ENCODE assay signal across 12 cellular contexts in the genomic region with DNA sequence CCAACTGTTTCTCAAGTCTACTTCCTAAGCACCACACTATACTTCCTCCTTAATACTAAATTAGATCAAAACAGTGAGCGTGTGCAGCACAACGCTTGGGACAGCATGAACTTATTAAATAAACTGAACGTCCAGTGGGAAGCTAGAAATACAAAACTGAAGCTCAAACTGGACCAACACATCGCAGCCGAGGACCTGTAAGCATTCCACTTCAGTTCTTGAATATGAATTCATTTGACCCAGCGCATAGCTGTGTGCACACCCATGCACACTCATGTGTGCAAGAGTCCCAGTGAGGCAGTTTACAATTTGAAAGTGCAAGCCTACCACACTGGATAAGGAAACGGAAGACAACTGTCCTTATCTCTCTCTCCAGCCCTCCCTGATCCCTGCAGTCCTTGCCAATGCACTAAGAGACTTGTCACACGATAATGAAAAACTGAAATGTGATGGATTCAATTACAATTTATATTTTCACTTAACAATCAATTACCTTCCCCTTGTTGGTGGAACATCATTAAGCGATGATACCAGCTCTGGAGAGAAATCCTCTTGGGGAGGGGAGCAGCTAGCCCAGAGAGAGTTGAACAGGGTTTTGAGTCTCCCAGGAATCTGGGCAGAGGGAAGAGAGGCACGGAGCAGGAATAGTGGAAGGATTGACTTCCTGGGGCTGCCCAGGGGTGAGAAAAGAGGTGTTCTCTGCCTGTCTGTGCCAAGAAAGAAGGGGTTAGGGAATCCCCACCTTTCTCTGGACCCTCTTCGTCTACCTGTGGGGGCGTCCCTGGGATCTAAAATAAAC.
"Had no signal": no experiment of that assay in that cellular context is flagged by ENCODE, and none has a peak within 500 bp of the region (broad histone marks: within the 10 kb centered on the region; RNA-seq: fewer than 3 reads in every experiment).

No MANE protein-coding gene starts in this region.

- H3K9me3 ChIP-seq: thoracic aorta had no signal

- ATAC-seq: activated CD8-positive, alpha-beta T cell treated with anti-CD3 and anti-CD28 coated beads, Interleukin-2, amount 10 ng/mL, durations not matched to agents 7 days and 5 days; activated naive CD4-positive, alpha-beta T cell treated with anti-CD3 and anti-CD28 coated beads, Interleukin-2, amount 50 U/mL, for 72 hours; esophagus mucosa; left cardiac atrium had no signal

- H3K27ac ChIP-seq: thoracic aorta had no signal

- H3K27ac Mint-ChIP-seq: activated B cell treated with CpG ODN at 0.5 μM for 24 hours; activated CD8-positive, alpha-beta T cell treated with anti-CD3 and anti-CD28 coated beads, Interleukin-2, amount 10 ng/mL, durations not matched to agents 7 days and 5 days; activated naive CD4-positive, alpha-beta T cell treated with anti-CD3 and anti-CD28 coated beads, Interleukin-2, amount 50 U/mL, for 72 hours; naive B cell had no signal

- H3K4me3 Mint-ChIP-seq: activated B cell treated with CpG ODN at 0.5 μM for 24 hours; activated CD8-positive, alpha-beta T cell treated with anti-CD3 and anti-CD28 coated beads, Interleukin-2, amount 10 ng/mL, durations not matched to agents 7 days and 5 days had no signal

- H3K4me3 ChIP-seq: thoracic aorta had no signal

- H3K36me3 ChIP-seq: thoracic aorta had no signal

- DNase-seq: activated B cell treated with CpG ODN at 0.5 μM for 24 hours; activated CD8-positive, alpha-beta memory T cell treated with anti-CD3 and anti-CD28 coated beads, Interleukin-2, amount 50 U/mL, for 4 hours; activated effector memory CD4-positive, alpha-beta T cell treated with anti-CD3 and anti-CD28 coated beads, Interleukin-2, amount 50 U/mL, for 16 hours; activated T-cell treated with anti-CD3 and anti-CD28 coated beads, Interleukin-2, amount 50 U/mL, for 48 hours; caudate nucleus; left cardiac atrium; naive B cell; stimulated activated CD4-positive, alpha-beta T cell treated with anti-CD3 and anti-CD28 coated beads, Interleukin-12 subunit alpha, Interleukin-12 subunit beta, amount 100 ng/mL, for 4 hours had no signal

- H3K4me1 Mint-ChIP-seq: activated B cell treated with CpG ODN at 0.5 μM for 24 hours, naive B cell had no signal
